Comparison of ENCODE assay signal across 4 cellular contexts in the genomic region with DNA sequence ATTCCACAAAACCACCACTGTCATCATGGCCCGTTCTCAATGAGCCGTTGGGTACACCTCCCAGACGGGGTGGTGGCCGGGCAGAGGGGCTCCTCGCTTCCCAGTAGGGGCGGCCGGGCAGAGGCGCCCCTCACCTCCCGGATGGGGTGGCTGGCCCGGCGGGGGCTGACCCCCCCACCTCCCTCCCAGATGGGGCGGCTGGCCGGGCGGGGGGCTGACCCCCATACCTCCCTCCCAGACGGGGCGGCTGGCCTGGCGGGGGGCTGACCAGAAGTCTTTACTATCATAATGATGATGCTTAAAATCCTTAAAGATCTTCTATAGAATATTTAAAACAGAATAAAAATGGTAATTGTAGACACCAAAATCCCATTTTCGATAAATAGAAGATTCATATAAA. TPM values are rescaled to one million over a fixed set of nuclear protein-coding genes. Genes with fewer than 3 reads are reported as not detected.
DNase-seq lines count a peak whose midpoint lies in the region; TF ChIP-seq lines count a peak whose summit lies in the region.
"Not testable (repeated sequence)": the region's sequence is repeated elsewhere in the genome, so short reads cannot be mapped to it uniquely, and the experiment has no call there.

No MANE protein-coding gene starts in this region.

- WGBS in endodermal cell (ENCODE audit: insufficient coverage in 1 of 2, insufficient read length in 1 of 2), 2 experiments, result 88% methylated on average over 10 of the region's 18 CpGs; no CpG with 5 or more reads in 1 of the 2 experiments

- not testable (repeated sequence) for H3K4me1 ChIP-seq in BLaER1; adipocyte (ENCODE audit: control insufficient read depth, insufficient read depth, low read length); endodermal cell (ENCODE audit: control insufficient read depth, insufficient read depth, low read length)
- peaks cover 26% of the 10 kb centered on the region for H3K4me1 ChIP-seq in left ventricle myocardium inferior

- peaks cover 89% of the 10 kb centered on the region for H3K9me3 Mint-ChIP-seq in endodermal cell

- DNase-seq in adipocyte (ENCODE audit: low read depth); endodermal cell; left ventricle myocardium inferior: not testable (repeated sequence)

- H3K27me3 Mint-ChIP-seq in endodermal cell (ENCODE audit: insufficient read depth), result not testable (repeated sequence)

- not testable (repeated sequence) for H3K4me1 Mint-ChIP-seq in endodermal cell

- not testable (repeated sequence) for H3K4me3 Mint-ChIP-seq in endodermal cell

- H3K27ac Mint-ChIP-seq in endodermal cell, result not testable (repeated sequence)

- not testable (repeated sequence) for H3K4me2 ChIP-seq in BLaER1

- H4K20me1 ChIP-seq in BLaER1, result not testable (repeated sequence)

- not testable (repeated sequence) for TF ChIP-seq CTCF in endodermal cell (conservative IDR thresholded peaks at IDR 0.05); left ventricle myocardium inferior (IDR thresholded peaks at IDR 0.05; ENCODE audit: borderline replicate concordance)

- H3K36me3 ChIP-seq in BLaER1 (peaks cover 82% of the 10 kb centered on the region), adipocyte (ENCODE audit: control insufficient read depth, insufficient read depth, low read length, severe bottlenecking) (peaks cover 87% of the 10 kb centered on the region), endodermal cell (ENCODE audit: control insufficient read depth, insufficient read depth, low read length) (peaks cover 83% of the 10 kb centered on the region), left ventricle myocardium inferior (peaks cover 92% of the 10 kb centered on the region)

- intact Hi-C loops in left ventricle myocardium inferior (cut with micrococcal nuclease), result not testable (repeated sequence)

- not testable (repeated sequence) for H3K27me3 ChIP-seq in BLaER1; adipocyte (replicated peaks; ENCODE audit: control insufficient read depth, insufficient read depth, low read length); endodermal cell (ENCODE audit: control insufficient read depth, insufficient read depth, low read length, poor library complexity, severe bottlenecking); left ventricle myocardium inferior (ENCODE audit: low read depth)

- H3K4me3 ChIP-seq in BLaER1 (0 out of 2 replicates have a peak overlapping the region, but pooled peaks have one; percentile 39), adipocyte (ENCODE audit: low read length) (peak overlapping the region; percentile 23), endodermal cell (ENCODE audit: low read length) (peak overlapping the region; percentile 70)
- not testable (repeated sequence) for H3K4me3 ChIP-seq in left ventricle myocardium inferior

- H3K9ac ChIP-seq in BLaER1; adipocyte (ENCODE audit: low read length); endodermal cell (ENCODE audit: extremely low read depth, low read length, poor library complexity, severe bottlenecking): not testable (repeated sequence)

- peaks cover 87% of the 10 kb centered on the region for H3K36me3 Mint-ChIP-seq in endodermal cell (ENCODE audit: low read depth)

- H3K9me3 ChIP-seq in BLaER1, result peaks cover 95% of the 10 kb centered on the region
- peaks cover 89% of the 10 kb centered on the region for H3K9me3 ChIP-seq in adipocyte (ENCODE audit: control insufficient read depth, low read length)
- peaks cover 90% of the 10 kb centered on the region for H3K9me3 ChIP-seq in endodermal cell (ENCODE audit: control insufficient read depth, low read length)
- H3K9me3 ChIP-seq in left ventricle myocardium inferior (replicated peaks), result peaks cover 96% of the 10 kb centered on the region

- not testable (repeated sequence) for H3K27ac ChIP-seq in BLaER1; endodermal cell (ENCODE audit: low read depth, low read length)
- H3K27ac ChIP-seq in left ventricle myocardium inferior (replicated peaks), result peak overlapping the region; percentile 37

RNA-seq across cellular contexts. Expression of a gene that starts 29.2 kb away (rescaled TPM):
- total RNA-seq in endodermal cell, result 10 to 100 TPM; 66.9 to 75.4 TPM
- polyA plus RNA-seq in endodermal cell (2013, experiment 1 of 2), result 43.3 TPM
- 44.6 TPM for polyA plus RNA-seq in endodermal cell (2013, experiment 2 of 2)
- 101 TPM for total RNA-seq in left ventricle myocardium inferior
